15 cellular contexts compared by ENCODE assay signal in genomic region chr20:32494498-32495216, GRCh38.
DNase-seq lines count a peak whose midpoint lies in the region; ATAC-seq lines count a peak whose summit lies in the region.
"Had no signal": no experiment of that assay in that cellular context is flagged by ENCODE, and none has a peak within 500 bp of the region (broad histone marks: within the 10 kb centered on the region; RNA-seq: fewer than 3 reads in every experiment).

No MANE protein-coding gene starts in this region.

- no peak overlapping the region for H3K4me3 Mint-ChIP-seq in activated CD4-positive, alpha-beta T cell treated with anti-CD3 and anti-CD28 coated beads for 36 hours
- no peak overlapping the region for H3K4me3 Mint-ChIP-seq in effector memory CD8-positive, alpha-beta T cell

- intact Hi-C loops in activated CD4-positive, alpha-beta T cell treated with anti-CD3 and anti-CD28 coated beads for 36 hours (cut with DNase I, micrococcal nuclease): no loop called here
- intact Hi-C loops in posterior vena cava (cut with DNase I): no loop called here

- H3K9me3 Mint-ChIP-seq in activated CD4-positive, alpha-beta T cell treated with anti-CD3 and anti-CD28 coated beads for 36 hours (ENCODE audit: low read depth): no peaks in the 10 kb centered on the region
- H3K9me3 Mint-ChIP-seq in effector memory CD8-positive, alpha-beta T cell: no peaks in the 10 kb centered on the region

- CTCF ChIA-PET in activated CD4-positive, alpha-beta T cell treated with anti-CD3 and anti-CD28 coated beads for 36 hours (lab: Charles Lee): no interaction called here

- no peak for DNase-seq in activated CD4-positive, alpha-beta T cell treated with anti-CD3 and anti-CD28 coated beads for 36 hours
- DNase-seq in activated CD4-positive, alpha-beta T cell treated with anti-CD3 and anti-CD28 coated beads for 4 hours: no peak
- DNase-seq in OCI-M1 (lab: John Stamatoyannopoulos, UW) (peak; percentile 62), posterior vena cava (ENCODE audit: low spot score) (peak; percentile 35), NCI-H146 treated with DMSO at 0.1 percent for 48 hours (lab: John Stamatoyannopoulos, UW; ENCODE audit: unreplicated experiment) (no peak), NCI-H526 treated with DMSO at 0.1 percent for 48 hours (lab: John Stamatoyannopoulos, UW) (no peak)
- no peak for DNase-seq in effector memory CD8-positive, alpha-beta T cell
- no peak for DNase-seq in stimulated activated CD4-positive, alpha-beta T cell treated with anti-CD3 and anti-CD28 coated beads, Interleukin-4, amount 100 ng/mL, for 4 hours
- DNase-seq: foreskin melanocyte; Kasumi-1; NCI-H146; NCI-H524 treated with DMSO at 0.1 percent for 48 hours; stimulated activated naive CD4-positive, alpha-beta T cell treated with Interleukin-2 at 50 U/mL for 16 hours; T1000; upper lobe of left lung had no signal

- no peak for ATAC-seq in activated CD4-positive, alpha-beta T cell treated with anti-CD3 and anti-CD28 coated beads for 36 hours
- no peak for ATAC-seq in effector memory CD8-positive, alpha-beta T cell (replicated peaks)

- POLR2A ChIA-PET in activated CD4-positive, alpha-beta T cell treated with anti-CD3 and anti-CD28 coated beads for 36 hours (lab: Charles Lee): no interaction called here

- H3K36me3 Mint-ChIP-seq in activated CD4-positive, alpha-beta T cell treated with anti-CD3 and anti-CD28 coated beads for 36 hours (ENCODE audit: low read depth): peaks cover 6% of the 10 kb centered on the region
- peaks cover 8% of the 10 kb centered on the region for H3K36me3 Mint-ChIP-seq in effector memory CD8-positive, alpha-beta T cell (ENCODE audit: insufficient read depth)

- H3K4me1 Mint-ChIP-seq in activated CD4-positive, alpha-beta T cell treated with anti-CD3 and anti-CD28 coated beads for 36 hours: peaks cover 21% of the 10 kb centered on the region
- peaks cover 27 to 32% of the 10 kb centered on the region in 2 donors for H3K4me1 Mint-ChIP-seq in effector memory CD8-positive, alpha-beta T cell (ENCODE audit: low read depth in 2 of 2)

- H3K27ac Mint-ChIP-seq in activated CD4-positive, alpha-beta T cell treated with anti-CD3 and anti-CD28 coated beads for 36 hours: peak overlapping the region; percentile 38
- peak overlapping the region; percentile 66 for H3K27ac Mint-ChIP-seq in effector memory CD8-positive, alpha-beta T cell

- H3K27me3 Mint-ChIP-seq in activated CD4-positive, alpha-beta T cell treated with anti-CD3 and anti-CD28 coated beads for 36 hours: no peaks in the 10 kb centered on the region
- H3K27me3 Mint-ChIP-seq in effector memory CD8-positive, alpha-beta T cell: no peaks in the 10 kb centered on the region

Comparison
In these comparisons a context has a peak if more than half of its experiments do, and no peak if none do; other contexts are left out.
1. DNase-seq: peak in OCI-M1 (single experiment) and posterior vena cava (single experiment); none in activated CD4-positive, alpha-beta T cell treated with anti-CD3 and anti-CD28 coated beads for 36 hours (single experiment), activated CD4-positive, alpha-beta T cell treated with anti-CD3 and anti-CD28 coated beads for 4 hours (0 of 2), effector memory CD8-positive, alpha-beta T cell (0 of 3), NCI-H146 treated with DMSO at 0.1 percent for 48 hours (single experiment), stimulated activated CD4-positive, alpha-beta T cell treated with anti-CD3 and anti-CD28 coated beads, Interleukin-4, amount 100 ng/mL, for 4 hours (0 of 2) and NCI-H526 treated with DMSO at 0.1 percent for 48 hours (single experiment).